ENCODE assay signal across 29 cellular contexts in genomic region chr11:60897496-60897895, GRCh38. TPM values are rescaled to one million over a fixed set of nuclear protein-coding genes. Genes with fewer than 3 reads are reported as not detected.
"Had no signal": no experiment of that assay in that cellular context is flagged by ENCODE, and none has a peak within 500 bp of the region (broad histone marks: within the 10 kb centered on the region; RNA-seq: fewer than 3 reads in every experiment).

No MANE protein-coding gene starts in this region.

- DNase-seq: activated CD4-positive, alpha-beta memory T cell treated with anti-CD3 and anti-CD28 coated beads, Interleukin-2, amount 10 ng/mL, durations not matched to agents 7 days and 5 days; activated CD4-positive, alpha-beta T cell treated with anti-CD3 and anti-CD28 coated beads for 1 hour; activated CD4-positive, alpha-beta T cell treated with anti-CD3 and anti-CD28 coated beads for 48 hours; activated CD4-positive, CD25-positive, alpha-beta regulatory T cell; activated CD8-positive, alpha-beta memory T cell treated with anti-CD3 and anti-CD28 coated beads for 24 hours; activated CD8-positive, alpha-beta memory T cell treated with anti-CD3 and anti-CD28 coated beads, Interleukin-2, amount 10 ng/mL, durations not matched to agents 7 days and 5 days; activated CD8-positive, alpha-beta memory T cell treated with anti-CD3 and anti-CD28 coated beads, Interleukin-2, amount 50 U/mL, for 48 hours; activated T-cell treated with anti-CD3 and anti-CD28 coated beads, Interleukin-2, amount 50 U/mL, for 1 hour; central memory CD4-positive, alpha-beta T cell; MM.1S; MV-4-11; NCI-H1092; NCI-H1436 treated with DMSO at 0.1 percent for 48 hours; NCI-H1694 treated with DMSO at 0.1 percent for 48 hours; NCI-H2029; NCI-H345; NCI-H524 treated with DMSO at 0.1 percent for 48 hours; Peyer's patch; RPMI8226; SHP77 treated with DMSO at 0.1 percent for 48 hours; SK-N-SH; T1000; WERI-Rb-1 had no signal

- H3K27me3 Mint-ChIP-seq: activated CD4-positive, alpha-beta memory T cell treated with anti-CD3 and anti-CD28 coated beads, Interleukin-2, amount 10 ng/mL, durations not matched to agents 7 days and 5 days; activated CD8-positive, alpha-beta memory T cell treated with anti-CD3 and anti-CD28 coated beads, Interleukin-2, amount 10 ng/mL, durations not matched to agents 7 days and 5 days; activated naive CD8-positive, alpha-beta T cell; brain had no signal

- H3K4me3 ChIP-seq: Peyer's patch, SJSA1 had no signal

- H3K4me1 Mint-ChIP-seq: activated CD8-positive, alpha-beta memory T cell treated with anti-CD3 and anti-CD28 coated beads, Interleukin-2, amount 10 ng/mL, durations not matched to agents 7 days and 5 days; brain had no signal

- ATAC-seq: activated CD8-positive, alpha-beta memory T cell treated with anti-CD3 and anti-CD28 coated beads, Interleukin-2, amount 10 ng/mL, durations not matched to agents 7 days and 5 days had no signal

- H3K9me3 Mint-ChIP-seq: activated CD4-positive, alpha-beta memory T cell treated with anti-CD3 and anti-CD28 coated beads, Interleukin-2, amount 10 ng/mL, durations not matched to agents 7 days and 5 days; brain had no signal

- H3K27ac Mint-ChIP-seq: activated CD4-positive, alpha-beta memory T cell treated with anti-CD3 and anti-CD28 coated beads, Interleukin-2, amount 10 ng/mL, durations not matched to agents 7 days and 5 days; activated CD8-positive, alpha-beta memory T cell treated with anti-CD3 and anti-CD28 coated beads, Interleukin-2, amount 10 ng/mL, durations not matched to agents 7 days and 5 days; activated naive CD8-positive, alpha-beta T cell; brain had no signal

- H3K4me3 Mint-ChIP-seq: activated CD4-positive, alpha-beta memory T cell treated with anti-CD3 and anti-CD28 coated beads, Interleukin-2, amount 10 ng/mL, durations not matched to agents 7 days and 5 days; activated CD8-positive, alpha-beta memory T cell treated with anti-CD3 and anti-CD28 coated beads, Interleukin-2, amount 10 ng/mL, durations not matched to agents 7 days and 5 days; activated naive CD8-positive, alpha-beta T cell; brain had no signal

RNA-seq across cellular contexts. Expression of gene ZP1, which starts 30.2 kb away (rescaled TPM):
- total RNA-seq: activated CD8-positive, alpha-beta memory T cell treated with anti-CD3 and anti-CD28 coated beads, Interleukin-2, amount 10 ng/mL, durations not matched to agents 7 days and 5 days; astrocyte; NCI-H460; SJSA1 had no signal

RNA-seq across cellular contexts. Expression of gene PTGDR2, which starts 41.7 kb away (rescaled TPM):
- total RNA-seq: astrocyte, LHCN-M2, NCI-H460, SJSA1 had no signal
